In the genomic region with DNA sequence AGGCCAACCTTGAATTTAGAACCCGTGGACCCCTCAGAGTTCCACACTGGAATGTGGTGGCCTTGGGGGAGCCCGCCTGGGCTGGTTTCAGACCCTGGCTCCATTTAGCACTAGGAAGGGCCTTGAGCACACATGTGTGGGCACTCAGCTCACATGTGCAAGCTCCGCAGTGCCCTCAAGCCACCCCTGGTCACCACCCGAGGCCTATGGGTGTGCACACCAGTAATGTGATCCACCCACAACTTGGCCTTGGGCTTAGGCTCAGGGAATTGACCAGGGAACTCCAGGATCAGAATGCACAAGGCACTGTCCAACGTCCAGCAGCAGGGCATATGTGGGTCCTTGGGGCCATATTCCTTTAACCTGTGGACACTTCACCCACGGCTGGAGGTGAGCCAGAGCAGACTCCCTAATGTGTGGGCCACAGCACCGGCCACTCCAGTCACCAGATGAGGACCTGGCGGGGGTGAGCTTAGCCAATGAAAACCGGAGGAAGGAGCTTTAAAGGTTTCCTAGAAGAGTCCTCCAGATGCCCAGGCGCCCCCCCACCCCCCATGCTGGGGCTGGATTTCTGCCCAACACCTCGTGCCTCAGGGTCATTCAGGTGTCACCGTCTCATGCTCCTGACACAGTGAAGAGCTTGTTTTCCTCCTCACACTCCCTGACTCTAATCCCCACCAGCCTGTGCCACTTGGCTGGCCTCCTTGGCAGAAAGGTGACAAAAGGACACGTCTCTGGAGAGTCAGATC, we compare ENCODE assay signal across 21 cellular contexts.
DNase-seq lines count a peak whose midpoint lies in the region; ATAC-seq, FAIRE-seq and TF ChIP-seq lines count a peak whose summit lies in the region.
"Had no signal": no experiment of that assay in that cellular context is flagged by ENCODE, and none has a peak within 500 bp of the region (broad histone marks: within the 10 kb centered on the region; RNA-seq: fewer than 3 reads in every experiment).

No MANE protein-coding gene starts in this region.

- no peak overlapping the region for H2AFZ ChIP-seq in HepG2 (ENCODE audit: low read length)
- H2AFZ ChIP-seq: GM23338 had no signal

- peaks cover 0 to 2% (median 0%) of the 10 kb centered on the region in 4 donors for H3K4me1 Mint-ChIP-seq in CD4-positive, alpha-beta memory T cell
- no peaks in the 10 kb centered on the region for H3K4me1 Mint-ChIP-seq in activated T-helper 1 cell treated with anti-CD3 and anti-CD28 coated beads, Interleukin-12 subunit alpha, Interleukin-12 subunit beta, Interleukin-2, Interleukin-4 antibody, amounts not matched to agents 30 ng/mL and 10 ng/mL and 1 ng/mL, durations not matched to agents 14 hours and 24 hours and 36 hours (ENCODE audit: low read depth)
- H3K4me1 Mint-ChIP-seq: activated B cell treated with CpG ODN at 0.5 μM for 24 hours; CD8-positive, alpha-beta memory T cell had no signal

- H3K27me3 Mint-ChIP-seq in CD4-positive, alpha-beta memory T cell, result no peaks in the 10 kb centered on the region
- H3K27me3 Mint-ChIP-seq in activated T-helper 1 cell treated with anti-CD3 and anti-CD28 coated beads, Interleukin-12 subunit alpha, Interleukin-12 subunit beta, Interleukin-2, Interleukin-4 antibody, amounts not matched to agents 30 ng/mL and 10 ng/mL and 1 ng/mL, durations not matched to agents 14 hours and 24 hours and 36 hours (ENCODE audit: insufficient read depth), result peaks cover 8% of the 10 kb centered on the region
- H3K27me3 Mint-ChIP-seq: activated B cell treated with CpG ODN at 0.5 μM for 24 hours; activated naive CD8-positive, alpha-beta T cell treated with anti-CD3 and anti-CD28 coated beads, Interleukin-2, amount 50 U/mL, for 24 hours; CD8-positive, alpha-beta memory T cell; memory B cell; type B pancreatic cell had no signal

- H3K9me3 ChIP-seq in WERI-Rb-1 (ENCODE audit: severe bottlenecking), result peaks cover 2% of the 10 kb centered on the region
- no peaks in the 10 kb centered on the region for H3K9me3 ChIP-seq in HepG2 (ENCODE audit: low read length)
- no peaks in the 10 kb centered on the region for H3K9me3 ChIP-seq in CD4-positive, alpha-beta memory T cell (ENCODE audit: control insufficient read depth in 1 of 2, low read length in 2 of 2)
- no peaks in the 10 kb centered on the region for H3K9me3 ChIP-seq in adrenal gland (replicated peaks in 1 of 3)

- H3K9ac ChIP-seq in HepG2 (ENCODE audit: insufficient read depth, low read depth, low read length), result no peak overlapping the region

- H3K4me1 ChIP-seq in HepG2 (ENCODE audit: insufficient read depth, low read length) (peaks cover 14% of the 10 kb centered on the region), adrenal gland (replicated peaks in 1 of 2) (no peaks in the 10 kb centered on the region)
- no peaks in the 10 kb centered on the region for H3K4me1 ChIP-seq in CD4-positive, alpha-beta memory T cell (ENCODE audit: insufficient read depth, low read length)

- H3K27ac ChIP-seq in WERI-Rb-1 (no peak overlapping the region; the same call in 1 of the 2 replicates), HepG2 (ENCODE audit: extremely low read length, insufficient read depth, low read length) (no peak overlapping the region), adrenal gland (no peak overlapping the region)
- no peak overlapping the region for H3K27ac ChIP-seq in CD4-positive, alpha-beta memory T cell (ENCODE audit: low read depth, low read length)

- H3K36me3 Mint-ChIP-seq in CD4-positive, alpha-beta memory T cell, result no peaks in the 10 kb centered on the region
- peaks cover 1% of the 10 kb centered on the region for H3K36me3 Mint-ChIP-seq in activated T-helper 1 cell treated with anti-CD3 and anti-CD28 coated beads, Interleukin-12 subunit alpha, Interleukin-12 subunit beta, Interleukin-2, Interleukin-4 antibody, amounts not matched to agents 30 ng/mL and 10 ng/mL and 1 ng/mL, durations not matched to agents 14 hours and 24 hours and 36 hours (ENCODE audit: low read depth)
- H3K36me3 Mint-ChIP-seq: memory B cell had no signal

- no peak overlapping the region for H3K4me3 Mint-ChIP-seq in CD4-positive, alpha-beta memory T cell
- no peak overlapping the region for H3K4me3 Mint-ChIP-seq in activated T-helper 1 cell treated with anti-CD3 and anti-CD28 coated beads, Interleukin-12 subunit alpha, Interleukin-12 subunit beta, Interleukin-2, Interleukin-4 antibody, amounts not matched to agents 30 ng/mL and 10 ng/mL and 1 ng/mL, durations not matched to agents 14 hours and 24 hours and 36 hours
- H3K4me3 Mint-ChIP-seq: activated B cell treated with CpG ODN at 0.5 μM for 24 hours; activated naive CD8-positive, alpha-beta T cell treated with anti-CD3 and anti-CD28 coated beads, Interleukin-2, amount 50 U/mL, for 24 hours; CD8-positive, alpha-beta memory T cell; GM23338; memory B cell; neural crest cell; T-helper 1 cell treated with Interleukin-12 subunit alpha and Interleukin-12 subunit beta and Interleukin-4 antibody, amounts not matched to agents 30 μg/mL and 1 μg/mL, for 36 hours; type B pancreatic cell had no signal

- H3K4me3 ChIP-seq in WERI-Rb-1 (ENCODE audit: low read depth, low read length) (no peak overlapping the region), HepG2 (replicated peaks in 1 of 3; ENCODE audit: insufficient read depth in 1 of 3, low read depth in 2 of 3, low read length in 3 of 3) (no peak overlapping the region), retinal pigment epithelial cell (ENCODE audit: low read length) (no peak overlapping the region), adrenal gland (no peak overlapping the region)
- H3K4me3 ChIP-seq in CD4-positive, alpha-beta memory T cell (ENCODE audit: low read length in 2 of 2), result no peak overlapping the region
- H3K4me3 ChIP-seq: GM23338 had no signal

- TF ChIP-seq EP300 in HepG2 (IDR thresholded peaks at IDR 0.05; ENCODE audit: low read depth in 2 of 2, low read length in 2 of 2) (no peak), HepG2 (CRISPR knock-in tag; IDR thresholded peaks at IDR 0.05; ENCODE audit: borderline replicate concordance) (no peak)

- TF ChIP-seq POLR2A in HepG2 (IDR thresholded peaks at IDR 0.05; ENCODE audit: insufficient read depth in 1 of 2, low read depth in 2 of 2, low read length in 2 of 2), result no peak
- no peak for TF ChIP-seq POLR2A in adrenal gland (IDR thresholded peaks at IDR 0.05)

- no peak for FAIRE-seq in HepG2 (lab: Jason Lieb, UNC)

- 60% methylated on average over 8 of the region's 13 CpGs for WGBS in HepG2 (ENCODE audit: low lambda C conversion rate)
- WGBS in adrenal gland, 4 donors, result 73 to 79% (median 77%) methylated on average over 3 to 13 of the region's 13 CpGs

- peak overlapping the region in 1 of 7 donors; percentile 18 for H3K27ac Mint-ChIP-seq in CD4-positive, alpha-beta memory T cell
- H3K27ac Mint-ChIP-seq in activated T-helper 1 cell treated with anti-CD3 and anti-CD28 coated beads, Interleukin-12 subunit alpha, Interleukin-12 subunit beta, Interleukin-2, Interleukin-4 antibody, amounts not matched to agents 30 ng/mL and 10 ng/mL and 1 ng/mL, durations not matched to agents 14 hours and 24 hours and 36 hours, result no peak overlapping the region
- H3K27ac Mint-ChIP-seq: activated B cell treated with CpG ODN at 0.5 μM for 24 hours; activated naive CD8-positive, alpha-beta T cell treated with anti-CD3 and anti-CD28 coated beads, Interleukin-2, amount 50 U/mL, for 24 hours; activated T-helper 2 cell treated with anti-CD3 and anti-CD28 coated beads, Interferon-gamma antibody, Interleukin-2, Interleukin-4, amounts not matched to agents 10 μg/mL and 5 μg/mL and 100 μg/mL, durations not matched to agents 14 hours and 24 hours and 36 hours; GM23338; T-helper 1 cell treated with Interleukin-12 subunit alpha and Interleukin-12 subunit beta and Interleukin-4 antibody, amounts not matched to agents 30 μg/mL and 1 μg/mL, for 36 hours had no signal

- TF ChIP-seq CTCF in WERI-Rb-1 (IDR thresholded peaks at IDR 0.05; ENCODE audit: low read depth, low read length), result no peak
- no peak for TF ChIP-seq CTCF in HepG2 (CRISPR knock-in tag; IDR thresholded peaks at IDR 0.05)
- no peak for TF ChIP-seq CTCF in retinal pigment epithelial cell (conservative IDR thresholded peaks at IDR 0.05; ENCODE audit: low read depth, low read length)
- no peak for TF ChIP-seq CTCF in adrenal gland (IDR thresholded peaks at IDR 0.05)

- H3K27me3 ChIP-seq in WERI-Rb-1 (ENCODE audit: insufficient read depth, low read depth, severe bottlenecking), result no peaks in the 10 kb centered on the region
- no peaks in the 10 kb centered on the region for H3K27me3 ChIP-seq in HepG2 (ENCODE audit: control insufficient read depth in 1 of 2, insufficient read depth in 2 of 2, low read length in 2 of 2)
- no peaks in the 10 kb centered on the region for H3K27me3 ChIP-seq in CD4-positive, alpha-beta memory T cell (ENCODE audit: insufficient read depth, low read length)
- H3K27me3 ChIP-seq in adrenal gland, result no peaks in the 10 kb centered on the region

- H4K20me1 ChIP-seq in HepG2 (ENCODE audit: insufficient read depth, low read length), result no peaks in the 10 kb centered on the region

- no peak for TF ChIP-seq RAD21 in HepG2 (CRISPR knock-in tag; IDR thresholded peaks at IDR 0.05)

- BruUV-seq in HepG2 (replicated peaks; lab: Mats Ljungman, UMichigan), result no TSS peak

- ATAC-seq in HepG2, result no peak
- ATAC-seq: activated naive CD8-positive, alpha-beta T cell treated with anti-CD3 and anti-CD28 coated beads, Interleukin-2, amount 50 U/mL, for 24 hours; GM23338 had no signal

- H3K4me2 ChIP-seq in HepG2 (ENCODE audit: low read depth, low read length), result no peak overlapping the region
- H3K4me2 ChIP-seq: GM23338 had no signal

- DNase-seq in DMS79 (lab: John Stamatoyannopoulos, UW), result peak; percentile 78
- DNase-seq in WERI-Rb-1, result peak; percentile 48
- no peak for DNase-seq in HepG2 (ENCODE audit: low spot score)
- DNase-seq in retinal pigment epithelial cell (ENCODE audit: low read depth), result peak; percentile 87
- DNase-seq in CD4-positive, alpha-beta memory T cell, result no peak
- no peak for DNase-seq in activated T-helper 1 cell treated with anti-CD3 and anti-CD28 coated beads, Interleukin-12 subunit alpha, Interleukin-12 subunit beta, Interleukin-2, Interleukin-4 antibody, amounts not matched to agents 30 ng/mL and 10 ng/mL and 1 ng/mL, durations not matched to agents 14 hours and 24 hours and 36 hours (ENCODE audit: low spot score)
- no peak for DNase-seq in adrenal gland
- DNase-seq in T-helper 2 cell, result no peak
- DNase-seq: activated B cell treated with CpG ODN at 0.5 μM for 24 hours; activated naive CD8-positive, alpha-beta T cell treated with anti-CD3 and anti-CD28 coated beads, Interleukin-2, amount 50 U/mL, for 24 hours; CD8-positive, alpha-beta memory T cell; NCI-H1417 treated with DMSO at 0.1 percent for 48 hours; NCI-H446 treated with DMSO at 0.1 percent for 48 hours; SIG-M5; stimulated activated naive CD4-positive, alpha-beta T cell treated with Interleukin-2 at 50 U/mL for 16 hours had no signal

- H3K79me2 ChIP-seq in HepG2 (ENCODE audit: insufficient read depth, low read length), result no peaks in the 10 kb centered on the region

- POLR2A ChIA-PET in HepG2 (lab: Yijun Ruan, JAX), result interaction anchor here (1.0 to 1.3 kb wide), 2 partner anchors 10 to 24 kb away, joined by 3 to 4 read pairs; no protein-coding TSS in a partner anchor
- POLR2A ChIA-PET in CD4-positive, alpha-beta memory T cell (lab: Charles Lee; ENCODE audit: partially characterized antibody), result interaction anchor here (0.8 kb wide), 1 partner anchor 205 kb away, joined by 3 read pairs; no protein-coding TSS in a partner anchor

- H3K9me3 Mint-ChIP-seq in CD4-positive, alpha-beta memory T cell, result peaks cover 0 to 2% (median 0%) of the 10 kb centered on the region in 8 donors
- peaks cover 4% of the 10 kb centered on the region for H3K9me3 Mint-ChIP-seq in activated T-helper 1 cell treated with anti-CD3 and anti-CD28 coated beads, Interleukin-12 subunit alpha, Interleukin-12 subunit beta, Interleukin-2, Interleukin-4 antibody, amounts not matched to agents 30 ng/mL and 10 ng/mL and 1 ng/mL, durations not matched to agents 14 hours and 24 hours and 36 hours
- H3K9me3 Mint-ChIP-seq: activated naive CD8-positive, alpha-beta T cell treated with anti-CD3 and anti-CD28 coated beads, Interleukin-2, amount 50 U/mL, for 24 hours; activated T-helper 2 cell treated with anti-CD3 and anti-CD28 coated beads, Interferon-gamma antibody, Interleukin-2, Interleukin-4, amounts not matched to agents 10 μg/mL and 5 μg/mL and 100 μg/mL, durations not matched to agents 14 hours and 24 hours and 36 hours; neural crest cell had no signal

- intact Hi-C loops in HepG2 (cut with micrococcal nuclease; ENCODE audit: unreplicated experiment) (no loop called here), adrenal gland (cut with DNase I) (no loop called here)
- intact Hi-C loops in CD4-positive, alpha-beta memory T cell (cut with micrococcal nuclease), result no loop called here
- intact Hi-C loops in activated T-helper 1 cell treated with anti-CD3 and anti-CD28 coated beads, Interleukin-12 subunit alpha, Interleukin-12 subunit beta, Interleukin-2, Interleukin-4 antibody, amounts not matched to agents 30 ng/mL and 10 ng/mL and 1 ng/mL, durations not matched to agents 14 hours and 24 hours and 36 hours (cut with micrococcal nuclease), result no loop called here

- CTCF ChIA-PET in HepG2 (lab: Yijun Ruan, JAX; ENCODE audit: low intra/inter-chr PET ratio, low total read pairs), result no interaction called here
- CTCF ChIA-PET in CD4-positive, alpha-beta memory T cell (lab: Charles Lee; ENCODE audit: partially characterized antibody), result interaction anchor here (0.9 to 1.1 kb wide), 2 partner anchors 77 to 334 kb away, joined by 3 to 4 read pairs; no protein-coding TSS in a partner anchor

- in situ Hi-C loops in HepG2 (cut with HindIII; ENCODE audit: extremely low pct_ligation_motif_present, low pct_unique_long_range_greater_than_20kb), result no loop called here

- no peaks in the 10 kb centered on the region for H3K36me3 ChIP-seq in WERI-Rb-1
- H3K36me3 ChIP-seq in HepG2 (replicated peaks in 1 of 2; ENCODE audit: control insufficient read depth in 1 of 2, insufficient read depth in 2 of 2, low read length in 2 of 2), result no peaks in the 10 kb centered on the region
- H3K36me3 ChIP-seq in CD4-positive, alpha-beta memory T cell (ENCODE audit: insufficient read depth, low read length), result no peaks in the 10 kb centered on the region
- H3K36me3 ChIP-seq in adrenal gland (replicated peaks in 1 of 2), result no peaks in the 10 kb centered on the region

Comparison
In these comparisons a context has a peak if more than half of its experiments do, and no peak if none do; other contexts are left out.
1. DNase-seq: peak in DMS79 (single experiment), WERI-Rb-1 (single experiment) and retinal pigment epithelial cell (single experiment); none in HepG2 (single experiment), CD4-positive, alpha-beta memory T cell (0 of 5), activated T-helper 1 cell treated with anti-CD3 and anti-CD28 coated beads, Interleukin-12 subunit alpha, Interleukin-12 subunit beta, Interleukin-2, Interleukin-4 antibody, amounts not matched to agents 30 ng/mL and 10 ng/mL and 1 ng/mL, durations not matched to agents 14 hours and 24 hours and 36 hours (single experiment), adrenal gland (0 of 7) and T-helper 2 cell (0 of 5).